Comparison of ENCODE assay signal across 18 cellular contexts in the genomic region with DNA sequence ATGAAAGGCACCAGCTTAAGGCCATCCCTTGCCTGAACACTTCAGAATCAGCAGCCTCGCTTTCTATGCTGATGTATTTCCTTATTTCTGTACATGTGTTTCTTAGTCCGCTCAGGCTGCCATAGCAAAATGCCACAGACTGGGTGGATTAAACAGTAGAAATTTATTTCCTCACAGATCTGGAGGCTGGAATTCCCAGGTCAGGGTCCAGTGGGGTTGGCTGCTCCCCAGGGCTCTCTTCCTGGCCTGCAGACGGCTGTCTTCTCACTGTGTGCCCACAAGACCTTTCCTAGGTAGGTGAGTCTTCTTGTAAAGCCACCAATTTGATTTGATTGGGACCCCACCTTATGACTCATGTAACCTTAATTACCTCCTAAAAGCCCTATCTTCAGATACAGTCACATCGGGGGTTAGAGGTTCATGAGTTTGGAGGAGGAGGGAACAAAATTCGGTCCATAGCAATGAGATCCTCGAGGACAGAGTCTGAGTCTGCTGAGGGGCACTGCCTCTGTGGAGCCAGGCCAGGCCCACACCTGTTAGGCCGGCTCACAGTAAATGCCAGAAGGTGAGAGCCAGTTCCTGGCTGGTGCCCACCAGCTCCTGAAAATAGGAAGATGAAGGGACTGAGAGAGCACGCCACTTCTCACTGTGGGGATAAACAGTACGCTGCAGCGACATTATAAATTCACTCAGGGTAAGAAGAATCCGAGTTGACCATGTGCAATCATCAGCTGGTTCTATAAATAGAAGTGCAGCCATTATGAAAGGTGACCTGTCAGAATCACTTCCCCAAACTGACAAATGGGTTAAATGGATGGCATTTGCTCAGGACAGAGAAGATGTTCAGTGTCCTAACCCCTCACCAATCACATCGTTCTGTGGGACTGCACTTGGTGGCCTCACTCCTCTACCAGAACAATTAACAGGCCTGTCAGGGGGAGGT. TPM values are rescaled to one million over a fixed set of nuclear protein-coding genes. Genes with fewer than 3 reads are reported as not detected.
DNase-seq lines count a peak whose midpoint lies in the region; ATAC-seq, FAIRE-seq and TF ChIP-seq lines count a peak whose summit lies in the region.
"Had no signal": no experiment of that assay in that cellular context is flagged by ENCODE, and none has a peak within 500 bp of the region (broad histone marks: within the 10 kb centered on the region; RNA-seq: fewer than 3 reads in every experiment).

No MANE protein-coding gene starts in this region.

- CTCF ChIA-PET in GM12878 (lab: Yijun Ruan, JAX) = interaction anchor here (0.7 to 1.3 kb wide), 2 partner anchors 21 to 32 kb away, joined by 3 to 4 read pairs; no protein-coding TSS in a partner anchor

- POLR2A ChIA-PET in GM12878 (lab: Charles Lee) = no interaction called here

- in situ Hi-C loops in GM12878 (cut with MboI) = no loop called here

- BruUV-seq in GM12878 (replicated peaks; lab: Mats Ljungman, UMichigan) = no TSS peak

- ATAC-seq in GM18502 (IDR thresholded peaks at IDR 0.05; ENCODE audit: poor library complexity, unreplicated experiment) (peak; percentile 64), GM12878 (peak; percentile 96), psoas muscle (peak; percentile 66 to 89 (median 76))

- H3K4me3 ChIP-seq in MM.1S (ENCODE audit: low read length) = no peak overlapping the region
- H3K4me3 ChIP-seq in GM12878 = no peak overlapping the region
- no peak overlapping the region for H3K4me3 ChIP-seq in psoas muscle
- H3K4me3 ChIP-seq: tibial nerve had no signal

- TF ChIP-seq RAD21 in GM12878 (IDR thresholded peaks at IDR 0.05; ENCODE audit: insufficient read depth, low read depth, low read length) = no peak

- no peaks in the 10 kb centered on the region; the same call in 1 of the 2 replicates for H4K20me1 ChIP-seq in MM.1S (ENCODE audit: insufficient read depth, low read length)
- no peaks in the 10 kb centered on the region for H4K20me1 ChIP-seq in GM12878 (ENCODE audit: control insufficient read depth, insufficient read depth)

- no peak overlapping the region for H3K4me2 ChIP-seq in MM.1S (ENCODE audit: low read depth, low read length)
- H3K4me2 ChIP-seq in GM12878 (ENCODE audit: control insufficient read depth, insufficient read depth) = peak overlapping the region; percentile 51

- H3K9ac ChIP-seq in MM.1S (ENCODE audit: low read length) (no peak overlapping the region), GM12878 (ENCODE audit: control insufficient read depth, insufficient read depth, low read length) (no peak overlapping the region)

- 0 out of 4 replicates have a peak, but pooled peaks of 1 of the 2 experiments have one; percentile 7 for TF ChIP-seq EP300 in GM12878 (IDR thresholded peaks at IDR 0.05; ENCODE audit: borderline replicate concordance in 1 of 2, control insufficient read depth in 1 of 2, low read depth in 2 of 2, low read length in 2 of 2)

- RAD21 ChIA-PET in GM12878 (lab: Charles Lee; ENCODE audit: unreplicated experiment) = no interaction called here

- H3K4me1 ChIP-seq in MM.1S (ENCODE audit: low read length) (peaks cover 6% of the 10 kb centered on the region; the same call in 1 of the 2 replicates), GM12878 (ENCODE audit: control insufficient read depth, insufficient read depth, low read length) (peaks cover 9% of the 10 kb centered on the region), psoas muscle (peaks cover 15% of the 10 kb centered on the region)
- H3K4me1 ChIP-seq: tibial nerve had no signal

- H3K79me2 ChIP-seq in MM.1S (ENCODE audit: low read length) = no peaks in the 10 kb centered on the region
- no peaks in the 10 kb centered on the region for H3K79me2 ChIP-seq in GM12878 (ENCODE audit: control insufficient read depth, insufficient read depth, low read length)

- H2AFZ ChIP-seq in MM.1S (ENCODE audit: low read length) (0 out of 2 replicates have a peak overlapping the region, but pooled peaks have one; percentile 10), GM12878 (ENCODE audit: control insufficient read depth, low read depth, low read length) (peak overlapping the region; percentile 31)

- H3K27me3 ChIP-seq in MM.1S (replicated peaks; ENCODE audit: insufficient read depth, low read length) (no peaks in the 10 kb centered on the region), GM12878 (replicated peaks in 1 of 2; ENCODE audit: control insufficient read depth in 2 of 2, insufficient read depth in 2 of 2, low read length in 1 of 2) (no peaks in the 10 kb centered on the region), psoas muscle (ENCODE audit: insufficient read depth in 3 of 3, low read length in 2 of 3) (no peaks in the 10 kb centered on the region)
- H3K27me3 ChIP-seq: brain microvascular endothelial cell, tibial nerve had no signal

- H3K9me3 ChIP-seq in MM.1S (replicated peaks; ENCODE audit: insufficient read depth, low read length) = no peaks in the 10 kb centered on the region
- H3K9me3 ChIP-seq in GM12878 (replicated peaks; ENCODE audit: control insufficient read depth, insufficient read depth, low read length) = no peaks in the 10 kb centered on the region
- no peaks in the 10 kb centered on the region for H3K9me3 ChIP-seq in psoas muscle

- no peaks in the 10 kb centered on the region for H3F3A ChIP-seq in MM.1S (ENCODE audit: insufficient read depth, low read length)

- DNase-seq in MM.1S (no peak), GM12878 (ENCODE audit: low read depth, low spot score) (no peak), psoas muscle (no peak), cardiac septum (ENCODE audit: low spot score) (no peak), T-helper 1 cell (no peak), Kasumi-1 (lab: John Stamatoyannopoulos, UW) (no peak)
- no peak for DNase-seq in activated CD8-positive, alpha-beta memory T cell treated with anti-CD3 and anti-CD28 coated beads, Interleukin-2, amount 50 U/mL, for 4 hours
- DNase-seq: activated naive CD4-positive, alpha-beta T cell treated with anti-CD3 and anti-CD28 coated beads, Interleukin-2, amount 50 U/mL, for 16 hours; brain microvascular endothelial cell; foreskin melanocyte; immature natural killer cell; stimulated activated CD4-positive, alpha-beta T cell treated with anti-CD3 and anti-CD28 coated beads, Interleukin-1b, Interleukin-23, amount 100 ng/mL, for 48 hours; stimulated activated CD8-positive, alpha-beta memory T cell treated with anti-CD3 and anti-CD28 coated beads, Interleukin-4, amount 100 ng/mL, for 48 hours; WERI-Rb-1 had no signal

- no peak for TF ChIP-seq POLR2A in GM12878 (IDR thresholded peaks at IDR 0.05; ENCODE audit: low read depth, low read length)

- intact Hi-C loops in GM12878 (cut with micrococcal nuclease; ENCODE audit: unreplicated experiment) (no loop called here), psoas muscle (cut with DNase I) (no loop called here), cardiac septum (cut with DNase I) (no loop called here)

- TF ChIP-seq CTCF in MM.1S (IDR thresholded peaks at IDR 0.05; ENCODE audit: low read length) (no peak), GM12878 (IDR thresholded peaks at IDR 0.05 in 2 of 3, conservative IDR thresholded peaks at IDR 0.05 in 1 of 3; ENCODE audit: control insufficient read depth in 2 of 3, extremely low read depth in 1 of 3, insufficient read depth in 1 of 3, low read depth in 3 of 3, low read length in 3 of 3) (no peak), psoas muscle (IDR thresholded peaks at IDR 0.05) (no peak)

- SMC1A ChIA-PET in GM12878 (lab: Charles Lee; ENCODE audit: uncharacterized antibody, unreplicated experiment) = no interaction called here

- peak; percentile 82 for FAIRE-seq in GM12878 (lab: Jason Lieb, UNC)
- FAIRE-seq: H54 had no signal

- WGBS in GM12878 (ENCODE audit: insufficient coverage, insufficient replicate concordance, low lambda C conversion rate, missing lambda C conversion rate) = 33% methylated on average over 12 of the region's 12 CpGs
- WGBS in psoas muscle, 3 donors = 37 to 49% (median 44%) methylated on average over 12 of the region's 12 CpGs

- H3K27ac ChIP-seq in MM.1S (ENCODE audit: low read length) (no peak overlapping the region), GM12878 (ENCODE audit: control insufficient read depth, insufficient read depth) (no peak overlapping the region), psoas muscle (peak overlapping the region; percentile 77)
- H3K27ac ChIP-seq: brain microvascular endothelial cell, tibial nerve, WERI-Rb-1 had no signal

- no peaks in the 10 kb centered on the region for H3K9me2 ChIP-seq in MM.1S (replicated peaks; ENCODE audit: insufficient read depth, low read length)

- H3K36me3 ChIP-seq in MM.1S (replicated peaks; ENCODE audit: insufficient read depth, low read length) (no peaks in the 10 kb centered on the region), GM12878 (ENCODE audit: control insufficient read depth in 2 of 2, insufficient read depth in 2 of 2, low read length in 1 of 2) (no peaks in the 10 kb centered on the region), psoas muscle (ENCODE audit: insufficient read depth in 1 of 2, low read depth in 1 of 2) (no peaks in the 10 kb centered on the region)
- H3K36me3 ChIP-seq: brain microvascular endothelial cell, tibial nerve, WERI-Rb-1 had no signal

RNA-seq across cellular contexts. Expression of a gene that starts 41.1 kb away (rescaled TPM):
- not detected in 2 replicates for total RNA-seq in GM12878 (2013; cell fraction: nucleolus; rRNA removed)
- total RNA-seq in GM12878 (2014; rRNA removed) = not detected in 2 replicates
- not detected in 2 replicates for total RNA-seq in GM12878 (2014; rRNA removed; fragmentation: Illumina TruSeq; extraction: Trizol)
- total RNA-seq in GM12878 (2021) = not detected in 2 replicates
- 0.04 TPM for polyA plus RNA-seq in GM12878 (2011; ENCODE audit: low read depth)
- not detected in 2 replicates for polyA plus RNA-seq in GM12878 (2011; rRNA removed)
- not detected in 2 replicates for polyA plus RNA-seq in GM12878 (2011; cell fraction: cytosol; rRNA removed)
- polyA plus RNA-seq in GM12878 (2011; cell fraction: nucleus; rRNA removed) = not detected in 2 replicates
- polyA plus RNA-seq in GM12878 (2012) = 0.01 and 0.03 TPM in 2 replicates
- polyA plus RNA-seq in GM12878 (2014; fragmentation: Illumina TruSeq; extraction: Trizol) = not detected in 2 replicates
- polyA plus RNA-seq in GM12878 (2014; fragmentation: Nextera tagmentation; extraction: Ambion mirVana) = under 1 TPM; under 0.01 to 0.02 TPM
- not detected in 2 replicates for polyA plus RNA-seq in GM12878 (2014; rRNA removed)
- polyA plus RNA-seq in GM12878 (2016; fragmentation: Nextera tagmentation; extraction: Ambion mirVana) = under 1 TPM in 1 of 2 experiments, not detected in 1; 0.03 TPM
- polyA minus RNA-seq in GM12878 (2011; rRNA and poly(A)+ RNA removed) = not detected in 2 replicates
- polyA minus RNA-seq in GM12878 (2011; cell fraction: cytosol; rRNA and poly(A)+ RNA removed) = not detected in 2 replicates
- polyA minus RNA-seq in GM12878 (2011; cell fraction: nucleus; rRNA and poly(A)+ RNA removed) = not detected in 2 replicates
- under 1 TPM in 2 of 4 donors, not detected in 2; 0.04 to 0.07 TPM for total RNA-seq in psoas muscle
- polyA plus RNA-seq in psoas muscle = under 1 TPM in 2 of 3 donors, not detected in 1; 0.01 to 0.04 TPM
- 5.6 TPM for total RNA-seq in cardiac septum
- total RNA-seq: mononuclear cell had no signal
- polyA plus RNA-seq: immature natural killer cell had no signal

RNA-seq across cellular contexts. Expression of a gene that starts 58.1 kb away (rescaled TPM):
- total RNA-seq in GM12878 (2013; cell fraction: nucleolus; rRNA removed) = 50.5 and 53.9 TPM in 2 replicates
- total RNA-seq in GM12878 (2014; rRNA removed) = 51.9 and 55.8 TPM in 2 replicates
- 39.3 and 41.1 TPM in 2 replicates for total RNA-seq in GM12878 (2014; rRNA removed; fragmentation: Illumina TruSeq; extraction: Trizol)
- 61.5 and 67.4 TPM in 2 replicates for total RNA-seq in GM12878 (2021)
- 16.4 TPM for polyA plus RNA-seq in GM12878 (2011; ENCODE audit: low read depth)
- 22.2 and 36.3 TPM in 2 replicates for polyA plus RNA-seq in GM12878 (2011; rRNA removed)
- 43.2 and 44.7 TPM in 2 replicates for polyA plus RNA-seq in GM12878 (2011; cell fraction: cytosol; rRNA removed)
- 59.7 and 81.4 TPM in 2 replicates for polyA plus RNA-seq in GM12878 (2011; cell fraction: nucleus; rRNA removed)
- 33.7 and 38.4 TPM in 2 replicates for polyA plus RNA-seq in GM12878 (2012)
- polyA plus RNA-seq in GM12878 (2014; fragmentation: Illumina TruSeq; extraction: Trizol) = 45.7 and 54.8 TPM in 2 replicates
- 100 to 1,000 TPM; 117 to 121 TPM for polyA plus RNA-seq in GM12878 (2014; fragmentation: Nextera tagmentation; extraction: Ambion mirVana)
- polyA plus RNA-seq in GM12878 (2014; rRNA removed) = 53.5 and 56.5 TPM in 2 replicates
- 10 to 100 TPM; 74.8 to 82.4 TPM for polyA plus RNA-seq in GM12878 (2016; fragmentation: Nextera tagmentation; extraction: Ambion mirVana)
- polyA minus RNA-seq in GM12878 (2011; rRNA and poly(A)+ RNA removed) = 60.5 and 67.0 TPM in 2 replicates
- polyA minus RNA-seq in GM12878 (2011; cell fraction: cytosol; rRNA and poly(A)+ RNA removed) = 18.3 and 18.8 TPM in 2 replicates
- 20.9 and 28.2 TPM in 2 replicates for polyA minus RNA-seq in GM12878 (2011; cell fraction: nucleus; rRNA and poly(A)+ RNA removed)
- total RNA-seq in psoas muscle = 10 to 100 TPM; 14.0 to 60.2 (median 35.7) TPM
- polyA plus RNA-seq in psoas muscle = 10 to 100 TPM in 2 of 3 donors, 1 to 10 TPM in 1; 9.1 to 20.7 (median 11.3) TPM
- 25.2 TPM for total RNA-seq in cardiac septum
